Comparison of ENCODE assay signal across 1 cellular context in genomic region chr6:20424679-20425078, GRCh38.
TF ChIP-seq lines count a peak whose summit lies in the region.

No MANE protein-coding gene starts in this region.

TF ChIP-seq in HepG2, 621 proteins besides CTCF, POLR2A, EP300 and RAD21 (continued from another document):
- TF ChIP-seq IKZF5 (CRISPR knock-in tag; IDR thresholded peaks at IDR 0.05) (peak; percentile 18; the same call in 1 of the 2 replicates), ZNF577 (CRISPR knock-in tag; IDR thresholded peaks at IDR 0.05; ENCODE audit: borderline replicate concordance, low read depth) (no peak), MLXIP (CRISPR knock-in tag; IDR thresholded peaks at IDR 0.05; ENCODE audit: borderline replicate concordance) (0 out of 2 replicates have a peak, but pooled peaks have one; percentile 51), CREB3 (CRISPR knock-in tag; IDR thresholded peaks at IDR 0.05) (no peak), SP5 (CRISPR knock-in tag; IDR thresholded peaks at IDR 0.05; ENCODE audit: borderline replicate concordance, low read depth) (no peak), ZNF224 (CRISPR knock-in tag; IDR thresholded peaks at IDR 0.05) (no peak), SAP130 (CRISPR knock-in tag; IDR thresholded peaks at IDR 0.05; ENCODE audit: low read depth) (peak; percentile 40; the same call in 1 of the 2 replicates), ZNF644 (CRISPR knock-in tag; IDR thresholded peaks at IDR 0.05; ENCODE audit: low read depth) (peak; percentile 92), ZNF235 (CRISPR knock-in tag; IDR thresholded peaks at IDR 0.05; ENCODE audit: borderline replicate concordance) (no peak), ESRRA (CRISPR knock-in tag; IDR thresholded peaks at IDR 0.05; ENCODE audit: low read depth) (no peak), MTF2 (CRISPR knock-in tag; IDR thresholded peaks at IDR 0.05; ENCODE audit: borderline replicate concordance) (no peak), TFDP1 (CRISPR knock-in tag; IDR thresholded peaks at IDR 0.05; ENCODE audit: borderline replicate concordance) (peak; percentile 52; the same call in 1 of the 2 replicates), ZNF773 (CRISPR knock-in tag; IDR thresholded peaks at IDR 0.05; ENCODE audit: borderline replicate concordance) (no peak), KLF12 (CRISPR knock-in tag; IDR thresholded peaks at IDR 0.05; ENCODE audit: borderline replicate concordance) (no peak), POGK (CRISPR knock-in tag; conservative IDR thresholded peaks at IDR 0.05) (no peak), FOXA3 (CRISPR knock-in tag; IDR thresholded peaks at IDR 0.05) (0 out of 2 replicates have a peak, but pooled peaks have one; percentile 41), HOMEZ (CRISPR knock-in tag; IDR thresholded peaks at IDR 0.05; ENCODE audit: low read depth) (peak; percentile 87), MXI1 (IDR thresholded peaks at IDR 0.05; ENCODE audit: borderline replicate concordance, low read depth, low read length) (no peak), HNF1B (CRISPR knock-in tag; IDR thresholded peaks at IDR 0.05) (no peak), CEBPG (CRISPR knock-in tag; IDR thresholded peaks at IDR 0.05) (peak; percentile 96), CREB1 (IDR thresholded peaks at IDR 0.05) (no peak), CREB1 (CRISPR knock-in tag; IDR thresholded peaks at IDR 0.05) (peak; percentile 33; the same call in 1 of the 2 replicates), ZBTB25 (CRISPR knock-in tag; IDR thresholded peaks at IDR 0.05) (peak; percentile 32; the same call in 1 of the 2 replicates), ZNF496 (CRISPR knock-in tag; IDR thresholded peaks at IDR 0.05; ENCODE audit: insufficient replicate concordance) (no peak), HOXA3 (CRISPR knock-in tag; IDR thresholded peaks at IDR 0.05) (0 out of 2 replicates have a peak, but pooled peaks have one; percentile 21), ARNTL (CRISPR knock-in tag; IDR thresholded peaks at IDR 0.05) (0 out of 2 replicates have a peak, but pooled peaks have one; percentile 60), ZNF546 (CRISPR knock-in tag; conservative IDR thresholded peaks at IDR 0.05) (no peak), RAD51 (IDR thresholded peaks at IDR 0.05; ENCODE audit: borderline replicate concordance) (0 out of 2 replicates have a peak, but pooled peaks have one; percentile 17), MAX (IDR thresholded peaks at IDR 0.05) (peak; percentile 74), HOXA5 (CRISPR knock-in tag; IDR thresholded peaks at IDR 0.05) (no peak), SETDB1 (CRISPR knock-in tag; IDR thresholded peaks at IDR 0.05; ENCODE audit: borderline replicate concordance) (no peak), ZNF317 (CRISPR knock-in tag; IDR thresholded peaks at IDR 0.05) (peak; percentile 94), ZMYM4 (CRISPR knock-in tag; IDR thresholded peaks at IDR 0.05) (peak; percentile 92), MYC (CRISPR knock-in tag; IDR thresholded peaks at IDR 0.05; ENCODE audit: borderline replicate concordance) (peak; percentile 20; the same call in 1 of the 2 replicates), USF2 (IDR thresholded peaks at IDR 0.05; ENCODE audit: low read depth, low read length) (peak; percentile 62; the same call in 1 of the 2 replicates), USF2 (CRISPR knock-in tag; IDR thresholded peaks at IDR 0.05; ENCODE audit: borderline replicate concordance) (peak; percentile 71; the same call in 1 of the 2 replicates), CEBPB (IDR thresholded peaks at IDR 0.05; ENCODE audit: borderline replicate concordance, low read depth, low read length) (peak; percentile 96), ZNF740 (CRISPR knock-in tag; IDR thresholded peaks at IDR 0.05) (no peak), SOX13 (IDR thresholded peaks at IDR 0.05) (no peak), SOX13 (CRISPR knock-in tag; conservative IDR thresholded peaks at IDR 0.05 in 1 of 2, IDR thresholded peaks at IDR 0.05 in 1 of 2) (peak in 1 of 2 experiments; percentile 74; a peak in 2 of 4 replicates), POGZ (CRISPR knock-in tag; IDR thresholded peaks at IDR 0.05) (peak; percentile 72)
TF ChIP-seq in HepG2: peak in this region for 40.
